19 cellular contexts compared by ENCODE assay signal in the genomic region with DNA sequence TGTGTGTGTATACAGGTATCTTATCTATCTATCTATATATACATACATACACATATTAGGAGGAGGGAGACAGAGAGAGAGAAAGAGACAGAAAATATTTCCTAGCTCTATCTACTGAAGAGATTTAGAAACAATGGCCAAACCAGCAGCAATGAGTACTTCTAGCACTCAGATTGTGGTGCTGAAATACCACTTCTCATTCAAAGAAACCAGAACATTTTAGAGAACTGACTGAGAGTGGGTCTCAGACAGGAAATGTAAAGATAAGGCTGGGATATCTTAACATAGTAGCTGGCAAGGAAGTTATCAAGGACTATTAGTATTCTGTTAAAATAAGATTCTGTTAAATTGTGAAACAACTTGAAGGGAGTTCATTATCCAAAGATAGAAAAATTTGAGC.
"Had no signal": no experiment of that assay in that cellular context is flagged by ENCODE, and none has a peak within 500 bp of the region (broad histone marks: within the 10 kb centered on the region; RNA-seq: fewer than 3 reads in every experiment).

No MANE protein-coding gene starts in this region.

- H3K4me3 ChIP-seq: dorsolateral prefrontal cortex, hepatocyte, psoas muscle, right lobe of liver, tibial artery, upper lobe of left lung, vagina had no signal

- H3K9me3 ChIP-seq: neutrophil, psoas muscle, right lobe of liver, tibial artery, upper lobe of left lung, vagina had no signal

- H3K79me2 ChIP-seq: hepatocyte had no signal

- H2AFZ ChIP-seq: hepatocyte had no signal

- H3K36me3 ChIP-seq: neutrophil had no signal

- H3K27ac ChIP-seq: hepatocyte, neutrophil, psoas muscle, right lobe of liver, tibial artery, upper lobe of left lung, vagina had no signal

- ATAC-seq: left colon; naive thymus-derived CD8-positive, alpha-beta T cell; psoas muscle; right lobe of liver; stimulated activated memory B cell treated with anti-CD40 and anti-IgM and Interleukin-4, amounts not matched to agents 10 μg/mL and 1 μg/mL and 100 μg/mL, for 72 hours had no signal

- H3K4me1 ChIP-seq: psoas muscle, tibial artery, upper lobe of left lung, vagina had no signal

- DNase-seq: cortex of kidney; dorsolateral prefrontal cortex; effector CD8-positive, alpha-beta T cell; foreskin fibroblast; left colon; left ventricle myocardium superior; naive thymus-derived CD8-positive, alpha-beta T cell; psoas muscle; retina; right lobe of liver; stimulated activated CD4-positive, alpha-beta T cell treated with anti-CD3 and anti-CD28 coated beads, Interleukin-15, amount 100 ng/mL, for 24 hours; stimulated activated CD4-positive, alpha-beta T cell treated with anti-CD3 and anti-CD28 coated beads, Interleukin-1b, Interleukin-23, amount 100 ng/mL, for 48 hours; stimulated activated CD4-positive, alpha-beta T cell treated with anti-CD3 and anti-CD28 coated beads, Interleukin-4, amount 100 ng/mL, for 24 hours; tibial artery had no signal

- H3K4me2 ChIP-seq: hepatocyte had no signal

- H3K27me3 ChIP-seq: dorsolateral prefrontal cortex, hepatocyte, neutrophil, right lobe of liver, tibial artery, upper lobe of left lung, vagina had no signal
